ENCODE assay signal across 1 cellular context in the genomic region with DNA sequence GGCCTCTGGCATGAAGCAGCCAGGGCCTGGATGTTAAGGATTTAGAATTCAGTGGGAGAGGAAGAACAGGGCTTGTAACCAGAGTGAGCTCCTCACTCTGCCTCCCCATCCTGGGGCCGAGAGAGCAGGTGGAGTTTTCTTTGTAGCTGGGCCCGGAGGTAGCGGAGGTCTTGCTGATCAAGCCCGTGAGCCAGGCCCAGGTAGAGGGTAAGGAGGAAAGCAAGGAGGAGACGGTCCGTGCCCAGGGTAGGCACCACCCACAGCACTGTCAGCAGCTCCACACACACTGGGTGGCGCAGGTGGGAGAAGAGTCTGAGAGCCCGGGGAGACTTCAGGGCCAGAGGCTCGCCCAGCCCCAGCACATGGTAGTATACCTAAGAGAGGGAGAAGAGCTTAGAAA.
TF ChIP-seq lines count a peak whose summit lies in the region.

No MANE protein-coding gene starts in this region.

TF ChIP-seq in H1, 55 proteins besides CTCF, POLR2A, EP300 and RAD21:
- TF ChIP-seq EGR1 (IDR thresholded peaks at IDR 0.05; ENCODE audit: borderline replicate concordance, low read depth, low read length) (no peak), SRF (IDR thresholded peaks at IDR 0.05; ENCODE audit: low read depth, low read length) (no peak), MAFK (IDR thresholded peaks at IDR 0.05; ENCODE audit: low read depth, low read length) (no peak), NANOG (IDR thresholded peaks at IDR 0.05; ENCODE audit: insufficient read depth, low read depth, low read length, poor library complexity, severe bottlenecking) (no peak), HDAC2 (IDR thresholded peaks at IDR 0.05; ENCODE audit: borderline replicate concordance in 1 of 2, low read depth in 2 of 2, low read length in 2 of 2) (no peak), EZH2 (IDR thresholded peaks at IDR 0.05; ENCODE audit: low read depth, low read length, severe bottlenecking) (no peak), CHD2 (IDR thresholded peaks at IDR 0.05; ENCODE audit: low read length) (no peak), TAF1 (IDR thresholded peaks at IDR 0.05; ENCODE audit: low read depth, low read length) (no peak), SUZ12 (IDR thresholded peaks at IDR 0.05; ENCODE audit: low read length) (no peak), SP2 (IDR thresholded peaks at IDR 0.05; ENCODE audit: low read length) (no peak), KDM1A (IDR thresholded peaks at IDR 0.05; ENCODE audit: borderline replicate concordance, low read length) (no peak), POLR2AphosphoS5 (IDR thresholded peaks at IDR 0.05; ENCODE audit: low read depth, low read length) (no peak), HDAC6 (IDR thresholded peaks at IDR 0.05; ENCODE audit: low read depth, low read length) (no peak), RNF2 (IDR thresholded peaks at IDR 0.05; ENCODE audit: borderline replicate concordance, low read depth, low read length, missing control alignments, poor library complexity, severe bottlenecking) (no peak)
- TF ChIP-seq, protein P1, sequence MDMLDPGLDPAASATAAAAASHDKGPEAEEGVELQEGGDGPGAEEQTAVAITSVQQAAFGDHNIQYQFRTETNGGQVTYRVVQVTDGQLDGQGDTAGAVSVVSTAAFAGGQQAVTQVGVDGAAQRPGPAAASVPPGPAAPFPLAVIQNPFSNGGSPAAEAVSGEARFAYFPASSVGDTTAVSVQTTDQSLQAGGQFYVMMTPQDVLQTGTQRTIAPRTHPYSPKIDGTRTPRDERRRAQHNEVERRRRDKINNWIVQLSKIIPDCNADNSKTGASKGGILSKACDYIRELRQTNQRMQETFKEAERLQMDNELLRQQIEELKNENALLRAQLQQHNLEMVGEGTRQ (IDR thresholded peaks at IDR 0.05; ENCODE audit: low read length), result no peak
- TF ChIP-seq, protein P2, sequence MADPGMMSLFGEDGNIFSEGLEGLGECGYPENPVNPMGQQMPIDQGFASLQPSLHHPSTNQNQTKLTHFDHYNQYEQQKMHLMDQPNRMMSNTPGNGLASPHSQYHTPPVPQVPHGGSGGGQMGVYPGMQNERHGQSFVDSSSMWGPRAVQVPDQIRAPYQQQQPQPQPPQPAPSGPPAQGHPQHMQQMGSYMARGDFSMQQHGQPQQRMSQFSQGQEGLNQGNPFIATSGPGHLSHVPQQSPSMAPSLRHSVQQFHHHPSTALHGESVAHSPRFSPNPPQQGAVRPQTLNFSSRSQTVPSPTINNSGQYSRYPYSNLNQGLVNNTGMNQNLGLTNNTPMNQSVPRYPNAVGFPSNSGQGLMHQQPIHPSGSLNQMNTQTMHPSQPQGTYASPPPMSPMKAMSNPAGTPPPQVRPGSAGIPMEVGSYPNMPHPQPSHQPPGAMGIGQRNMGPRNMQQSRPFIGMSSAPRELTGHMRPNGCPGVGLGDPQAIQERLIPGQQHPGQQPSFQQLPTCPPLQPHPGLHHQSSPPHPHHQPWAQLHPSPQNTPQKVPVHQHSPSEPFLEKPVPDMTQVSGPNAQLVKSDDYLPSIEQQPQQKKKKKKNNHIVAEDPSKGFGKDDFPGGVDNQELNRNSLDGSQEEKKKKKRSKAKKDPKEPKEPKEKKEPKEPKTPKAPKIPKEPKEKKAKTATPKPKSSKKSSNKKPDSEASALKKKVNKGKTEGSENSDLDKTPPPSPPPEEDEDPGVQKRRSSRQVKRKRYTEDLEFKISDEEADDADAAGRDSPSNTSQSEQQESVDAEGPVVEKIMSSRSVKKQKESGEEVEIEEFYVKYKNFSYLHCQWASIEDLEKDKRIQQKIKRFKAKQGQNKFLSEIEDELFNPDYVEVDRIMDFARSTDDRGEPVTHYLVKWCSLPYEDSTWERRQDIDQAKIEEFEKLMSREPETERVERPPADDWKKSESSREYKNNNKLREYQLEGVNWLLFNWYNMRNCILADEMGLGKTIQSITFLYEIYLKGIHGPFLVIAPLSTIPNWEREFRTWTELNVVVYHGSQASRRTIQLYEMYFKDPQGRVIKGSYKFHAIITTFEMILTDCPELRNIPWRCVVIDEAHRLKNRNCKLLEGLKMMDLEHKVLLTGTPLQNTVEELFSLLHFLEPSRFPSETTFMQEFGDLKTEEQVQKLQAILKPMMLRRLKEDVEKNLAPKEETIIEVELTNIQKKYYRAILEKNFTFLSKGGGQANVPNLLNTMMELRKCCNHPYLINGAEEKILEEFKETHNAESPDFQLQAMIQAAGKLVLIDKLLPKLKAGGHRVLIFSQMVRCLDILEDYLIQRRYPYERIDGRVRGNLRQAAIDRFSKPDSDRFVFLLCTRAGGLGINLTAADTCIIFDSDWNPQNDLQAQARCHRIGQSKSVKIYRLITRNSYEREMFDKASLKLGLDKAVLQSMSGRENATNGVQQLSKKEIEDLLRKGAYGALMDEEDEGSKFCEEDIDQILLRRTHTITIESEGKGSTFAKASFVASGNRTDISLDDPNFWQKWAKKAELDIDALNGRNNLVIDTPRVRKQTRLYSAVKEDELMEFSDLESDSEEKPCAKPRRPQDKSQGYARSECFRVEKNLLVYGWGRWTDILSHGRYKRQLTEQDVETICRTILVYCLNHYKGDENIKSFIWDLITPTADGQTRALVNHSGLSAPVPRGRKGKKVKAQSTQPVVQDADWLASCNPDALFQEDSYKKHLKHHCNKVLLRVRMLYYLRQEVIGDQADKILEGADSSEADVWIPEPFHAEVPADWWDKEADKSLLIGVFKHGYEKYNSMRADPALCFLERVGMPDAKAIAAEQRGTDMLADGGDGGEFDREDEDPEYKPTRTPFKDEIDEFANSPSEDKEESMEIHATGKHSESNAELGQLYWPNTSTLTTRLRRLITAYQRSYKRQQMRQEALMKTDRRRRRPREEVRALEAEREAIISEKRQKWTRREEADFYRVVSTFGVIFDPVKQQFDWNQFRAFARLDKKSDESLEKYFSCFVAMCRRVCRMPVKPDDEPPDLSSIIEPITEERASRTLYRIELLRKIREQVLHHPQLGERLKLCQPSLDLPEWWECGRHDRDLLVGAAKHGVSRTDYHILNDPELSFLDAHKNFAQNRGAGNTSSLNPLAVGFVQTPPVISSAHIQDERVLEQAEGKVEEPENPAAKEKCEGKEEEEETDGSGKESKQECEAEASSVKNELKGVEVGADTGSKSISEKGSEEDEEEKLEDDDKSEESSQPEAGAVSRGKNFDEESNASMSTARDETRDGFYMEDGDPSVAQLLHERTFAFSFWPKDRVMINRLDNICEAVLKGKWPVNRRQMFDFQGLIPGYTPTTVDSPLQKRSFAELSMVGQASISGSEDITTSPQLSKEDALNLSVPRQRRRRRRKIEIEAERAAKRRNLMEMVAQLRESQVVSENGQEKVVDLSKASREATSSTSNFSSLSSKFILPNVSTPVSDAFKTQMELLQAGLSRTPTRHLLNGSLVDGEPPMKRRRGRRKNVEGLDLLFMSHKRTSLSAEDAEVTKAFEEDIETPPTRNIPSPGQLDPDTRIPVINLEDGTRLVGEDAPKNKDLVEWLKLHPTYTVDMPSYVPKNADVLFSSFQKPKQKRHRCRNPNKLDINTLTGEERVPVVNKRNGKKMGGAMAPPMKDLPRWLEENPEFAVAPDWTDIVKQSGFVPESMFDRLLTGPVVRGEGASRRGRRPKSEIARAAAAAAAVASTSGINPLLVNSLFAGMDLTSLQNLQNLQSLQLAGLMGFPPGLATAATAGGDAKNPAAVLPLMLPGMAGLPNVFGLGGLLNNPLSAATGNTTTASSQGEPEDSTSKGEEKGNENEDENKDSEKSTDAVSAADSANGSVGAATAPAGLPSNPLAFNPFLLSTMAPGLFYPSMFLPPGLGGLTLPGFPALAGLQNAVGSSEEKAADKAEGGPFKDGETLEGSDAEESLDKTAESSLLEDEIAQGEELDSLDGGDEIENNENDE (IDR thresholded peaks at IDR 0.05; ENCODE audit: insufficient replicate concordance, low read length), result no peak
- TF ChIP-seq, protein P3, sequence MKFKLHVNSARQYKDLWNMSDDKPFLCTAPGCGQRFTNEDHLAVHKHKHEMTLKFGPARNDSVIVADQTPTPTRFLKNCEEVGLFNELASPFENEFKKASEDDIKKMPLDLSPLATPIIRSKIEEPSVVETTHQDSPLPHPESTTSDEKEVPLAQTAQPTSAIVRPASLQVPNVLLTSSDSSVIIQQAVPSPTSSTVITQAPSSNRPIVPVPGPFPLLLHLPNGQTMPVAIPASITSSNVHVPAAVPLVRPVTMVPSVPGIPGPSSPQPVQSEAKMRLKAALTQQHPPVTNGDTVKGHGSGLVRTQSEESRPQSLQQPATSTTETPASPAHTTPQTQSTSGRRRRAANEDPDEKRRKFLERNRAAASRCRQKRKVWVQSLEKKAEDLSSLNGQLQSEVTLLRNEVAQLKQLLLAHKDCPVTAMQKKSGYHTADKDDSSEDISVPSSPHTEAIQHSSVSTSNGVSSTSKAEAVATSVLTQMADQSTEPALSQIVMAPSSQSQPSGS (IDR thresholded peaks at IDR 0.05; ENCODE audit: low read length), result no peak
TF ChIP-seq in H1: peak in this region for 0.
